22 cellular contexts compared by ENCODE assay signal in genomic region chr3:51946796-51947195, GRCh38. TPM values are rescaled to one million over a fixed set of nuclear protein-coding genes. Genes with fewer than 3 reads are reported as not detected.
DNase-seq lines count a peak whose midpoint lies in the region; ATAC-seq and TF ChIP-seq lines count a peak whose summit lies in the region.
"Had no signal": no experiment of that assay in that cellular context is flagged by ENCODE, and none has a peak within 500 bp of the region (broad histone marks: within the 10 kb centered on the region; RNA-seq: fewer than 3 reads in every experiment).

No MANE protein-coding gene starts in this region.

- no peak for TF ChIP-seq CTCF in natural killer cell (IDR thresholded peaks at IDR 0.05)

- H3K27me3 Mint-ChIP-seq in activated T-cell treated with anti-CD3 and anti-CD28 coated beads, Interleukin-2, amount 50 U/mL, for 24 hours, result no peaks in the 10 kb centered on the region
- H3K27me3 Mint-ChIP-seq in natural killer cell treated with Interleukin-12 subunit alpha and Interleukin-12 subunit beta and Interleukin-15 and Interleukin-18, amount 100 ng/mL, for 72 hours, result peaks cover 0 to 2% of the 10 kb centered on the region in 2 donors
- no peaks in the 10 kb centered on the region for H3K27me3 Mint-ChIP-seq in natural killer cell (ENCODE audit: low read depth in 2 of 2)
- H3K27me3 Mint-ChIP-seq: CD4-positive, alpha-beta T cell had no signal

- peak; percentile 10 for DNase-seq in activated T-cell treated with anti-CD3 and anti-CD28 coated beads, Interleukin-2, amount 50 U/mL, for 1 hour
- DNase-seq in activated T-cell treated with anti-CD3 and anti-CD28 coated beads, Interleukin-2, amount 50 U/mL, for 24 hours, result no peak
- peak; percentile 37 for DNase-seq in natural killer cell treated with Interleukin-12 subunit alpha and Interleukin-12 subunit beta and Interleukin-15 and Interleukin-18, amount 100 ng/mL, for 72 hours (ENCODE audit: low spot score)
- DNase-seq in natural killer cell (no peak), posterior vena cava (ENCODE audit: low spot score) (peak; percentile 64), NCI-H69 (lab: John Stamatoyannopoulos, UW) (no peak), NCI-H1694 (lab: John Stamatoyannopoulos, UW) (no peak)
- no peak for DNase-seq in central memory CD4-positive, alpha-beta T cell
- DNase-seq: ACHN; CD4-positive, alpha-beta T cell; COR-L47; DMS79; IMR-90; MV-4-11; NCI-H1105 treated with DMSO at 0.1 percent for 48 hours; NCI-H2081; NCI-H2171; NCI-H345; NCI-H524; NCI-H82 had no signal

- H3K4me3 Mint-ChIP-seq in activated T-cell treated with anti-CD3 and anti-CD28 coated beads, Interleukin-2, amount 50 U/mL, for 24 hours, result no peak overlapping the region
- H3K4me3 Mint-ChIP-seq in natural killer cell treated with Interleukin-12 subunit alpha and Interleukin-12 subunit beta and Interleukin-15 and Interleukin-18, amount 100 ng/mL, for 72 hours, result no peak overlapping the region
- H3K4me3 Mint-ChIP-seq in natural killer cell, result no peak overlapping the region
- H3K4me3 Mint-ChIP-seq: CD4-positive, alpha-beta T cell had no signal

- H3K27ac Mint-ChIP-seq in activated T-cell treated with anti-CD3 and anti-CD28 coated beads, Interleukin-2, amount 50 U/mL, for 24 hours, result no peak overlapping the region
- no peak overlapping the region for H3K27ac Mint-ChIP-seq in natural killer cell treated with Interleukin-12 subunit alpha and Interleukin-12 subunit beta and Interleukin-15 and Interleukin-18, amount 100 ng/mL, for 72 hours
- no peak overlapping the region for H3K27ac Mint-ChIP-seq in natural killer cell
- H3K27ac Mint-ChIP-seq: CD4-positive, alpha-beta T cell had no signal

- H3K9me3 Mint-ChIP-seq in activated T-cell treated with anti-CD3 and anti-CD28 coated beads, Interleukin-2, amount 50 U/mL, for 24 hours, result no peaks in the 10 kb centered on the region
- H3K9me3 Mint-ChIP-seq in natural killer cell treated with Interleukin-12 subunit alpha and Interleukin-12 subunit beta and Interleukin-15 and Interleukin-18, amount 100 ng/mL, for 72 hours, result no peaks in the 10 kb centered on the region
- no peaks in the 10 kb centered on the region for H3K9me3 Mint-ChIP-seq in natural killer cell
- H3K9me3 Mint-ChIP-seq: CD4-positive, alpha-beta T cell had no signal

- H3K36me3 Mint-ChIP-seq in activated T-cell treated with anti-CD3 and anti-CD28 coated beads, Interleukin-2, amount 50 U/mL, for 24 hours (ENCODE audit: low read depth), result peaks cover 7% of the 10 kb centered on the region
- no peaks in the 10 kb centered on the region for H3K36me3 Mint-ChIP-seq in natural killer cell treated with Interleukin-12 subunit alpha and Interleukin-12 subunit beta and Interleukin-15 and Interleukin-18, amount 100 ng/mL, for 72 hours
- H3K36me3 Mint-ChIP-seq in natural killer cell, result no peaks in the 10 kb centered on the region

- intact Hi-C loops in natural killer cell (cut with micrococcal nuclease), result no loop called here
- intact Hi-C loops in posterior vena cava (cut with DNase I), result no loop called here

- ATAC-seq in natural killer cell treated with Interleukin-12 subunit alpha and Interleukin-12 subunit beta and Interleukin-15 and Interleukin-18, amount 100 ng/mL, for 72 hours, result no peak
- no peak for ATAC-seq in natural killer cell
- ATAC-seq: HCT116, Panc1 had no signal

- H3K4me1 Mint-ChIP-seq in activated T-cell treated with anti-CD3 and anti-CD28 coated beads, Interleukin-2, amount 50 U/mL, for 24 hours (ENCODE audit: low read depth), result peaks cover 10% of the 10 kb centered on the region
- H3K4me1 Mint-ChIP-seq in natural killer cell treated with Interleukin-12 subunit alpha and Interleukin-12 subunit beta and Interleukin-15 and Interleukin-18, amount 100 ng/mL, for 72 hours (ENCODE audit: low read depth in 2 of 2), result peaks cover 5 to 10% of the 10 kb centered on the region in 2 donors
- peaks cover 11 to 18% of the 10 kb centered on the region in 2 donors for H3K4me1 Mint-ChIP-seq in natural killer cell

RNA-seq across cellular contexts. Expression of gene PARP3, which starts 4.6 kb away (rescaled TPM):
- total RNA-seq in natural killer cell treated with Interleukin-12 subunit alpha and Interleukin-12 subunit beta and Interleukin-15 and Interleukin-18, amount 100 ng/mL, for 72 hours, result 10 to 100 TPM in 1 of 2 donors, 1 to 10 TPM in 1; 3.7 to 11.9 TPM
- total RNA-seq in natural killer cell, result 1 to 10 TPM; 4.6 to 7.4 (median 5.6) TPM
- 10 to 100 TPM; 16.5 to 22.3 TPM for total RNA-seq in posterior vena cava

RNA-seq across cellular contexts. Expression of gene RRP9, which starts 5.1 kb away (rescaled TPM):
- 10 to 100 TPM; 46.4 to 78.1 TPM for total RNA-seq in natural killer cell treated with Interleukin-12 subunit alpha and Interleukin-12 subunit beta and Interleukin-15 and Interleukin-18, amount 100 ng/mL, for 72 hours
- total RNA-seq in natural killer cell (10 to 100 TPM; 11.2 to 13.0 (median 12.7) TPM), posterior vena cava (10 to 100 TPM; 13.4 to 14.9 TPM)

RNA-seq across cellular contexts. Expression of gene GPR62, which starts 8.4 kb away (rescaled TPM):
- total RNA-seq in natural killer cell treated with Interleukin-12 subunit alpha and Interleukin-12 subunit beta and Interleukin-15 and Interleukin-18, amount 100 ng/mL, for 72 hours, result not detected
- total RNA-seq in natural killer cell (not detected), posterior vena cava (not detected)
- total RNA-seq: CD4-positive, alpha-beta T cell had no signal

RNA-seq across cellular contexts. Expression of gene PCBP4, which starts 20.5 kb away (rescaled TPM):
- 1 to 10 TPM; 7.9 to 8.4 TPM for total RNA-seq in natural killer cell treated with Interleukin-12 subunit alpha and Interleukin-12 subunit beta and Interleukin-15 and Interleukin-18, amount 100 ng/mL, for 72 hours
- total RNA-seq in natural killer cell (10 to 100 TPM; 15.0 to 24.7 (median 18.4) TPM), posterior vena cava (10 to 100 TPM; 48.9 to 53.2 TPM)

RNA-seq across cellular contexts. Expression of gene ABHD14B, which starts 27.1 kb away (rescaled TPM):
- total RNA-seq in natural killer cell treated with Interleukin-12 subunit alpha and Interleukin-12 subunit beta and Interleukin-15 and Interleukin-18, amount 100 ng/mL, for 72 hours, result 10 to 100 TPM; 28.0 to 33.2 TPM
- total RNA-seq in natural killer cell (10 to 100 TPM; 32.8 to 42.2 (median 34.2) TPM), posterior vena cava (10 to 100 TPM; 21.0 to 32.7 TPM)

Comparison
In these comparisons a context has a peak if more than half of its experiments do, and no peak if none do; other contexts are left out.
1. DNase-seq: peak in activated T-cell treated with anti-CD3 and anti-CD28 coated beads, Interleukin-2, amount 50 U/mL, for 1 hour (single experiment), natural killer cell treated with Interleukin-12 subunit alpha and Interleukin-12 subunit beta and Interleukin-15 and Interleukin-18, amount 100 ng/mL, for 72 hours (single experiment) and posterior vena cava (single experiment); none in activated T-cell treated with anti-CD3 and anti-CD28 coated beads, Interleukin-2, amount 50 U/mL, for 24 hours (single experiment), natural killer cell (single experiment), NCI-H69 (single experiment), NCI-H1694 (single experiment) and central memory CD4-positive, alpha-beta T cell (single experiment).